ENCODE assay signal across 1 cellular context in genomic region chr5:34666392-34667080, GRCh38.
TF ChIP-seq lines count a peak whose summit lies in the region.

No MANE protein-coding gene starts in this region.

TF ChIP-seq in endothelial cell of umbilical vein, 7 proteins besides CTCF, POLR2A, EP300 and RAD21:
- TF ChIP-seq MYC (IDR thresholded peaks at IDR 0.05; ENCODE audit: low read depth, low read length) (no peak), POLR2AphosphoS5 (IDR thresholded peaks at IDR 0.05; ENCODE audit: insufficient read depth, low read depth, low read length) (peak; percentile 39)
